8 cellular contexts compared by ENCODE assay signal in the genomic region with DNA sequence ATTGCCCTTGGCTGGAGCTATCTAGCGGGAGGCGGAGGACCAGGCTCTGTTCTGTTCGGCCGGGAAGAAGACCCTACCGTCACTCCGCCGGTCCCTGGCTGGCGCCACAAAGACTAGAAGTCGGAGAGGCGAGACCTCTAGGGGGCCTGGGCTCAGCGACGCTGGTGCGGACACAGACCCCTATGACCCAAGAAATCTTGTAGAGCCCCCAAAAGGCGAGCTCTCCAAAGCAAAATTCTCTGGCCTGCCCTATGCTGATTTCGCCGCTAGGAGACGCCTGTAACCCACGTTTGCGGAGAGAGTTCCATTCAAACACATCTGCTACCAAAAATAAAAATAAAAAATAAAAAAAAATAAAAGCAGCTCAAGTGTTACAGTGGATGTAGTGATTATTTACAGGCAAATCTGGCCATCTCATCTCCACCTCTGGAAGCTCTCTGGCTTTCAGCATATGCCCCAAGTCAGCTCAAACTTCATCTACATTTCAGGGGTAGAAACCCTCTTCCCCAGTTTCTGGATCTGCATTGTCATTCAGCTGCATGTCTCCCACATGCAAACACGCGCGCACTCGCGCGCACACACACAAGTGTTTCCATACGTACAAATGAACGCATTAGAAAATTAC. TPM values are rescaled to one million over a fixed set of nuclear protein-coding genes. Genes with fewer than 3 reads are reported as not detected.
DNase-seq lines count a peak whose midpoint lies in the region; ATAC-seq and TF ChIP-seq lines count a peak whose summit lies in the region.

No MANE protein-coding gene starts in this region.

- no peaks in the 10 kb centered on the region for H3K9me2 ChIP-seq in DOHH2 (replicated peaks; ENCODE audit: control insufficient read depth, low read length)

- H3K4me3 ChIP-seq in DOHH2 (ENCODE audit: low read length) (no peak overlapping the region), astrocyte of the cerebellum (ENCODE audit: low read depth, low read length) (peak overlapping the region; percentile 59), iPS-18c (ENCODE audit: insufficient read depth, low read depth, low read length) (peak overlapping the region; percentile 53), stomach (peak overlapping the region; percentile 39 to 51 (median 46))

- 1 to 4% (median 3%) methylated on average over 27 of the region's 27 CpGs for WGBS in stomach, 5 donors

- peaks cover 15% of the 10 kb centered on the region; the same call in 1 of the 2 replicates for H3K9me3 ChIP-seq in DOHH2 (ENCODE audit: control insufficient read depth, insufficient read depth, low read length)
- no peaks in the 10 kb centered on the region for H3K9me3 ChIP-seq in iPS-18c (ENCODE audit: control insufficient read depth, insufficient read depth, low read length)
- peaks cover 0 to 10% (median 0%) of the 10 kb centered on the region in 4 donors for H3K9me3 ChIP-seq in stomach

- DNase-seq in NCI-H1105 treated with DMSO at 0.1 percent for 48 hours (lab: John Stamatoyannopoulos, UW) = peak; percentile 54
- no peak for DNase-seq in astrocyte of the cerebellum (ENCODE audit: low read depth)
- no peak for DNase-seq in stomach
- DNase-seq in SW480 (ENCODE audit: low spot score) = no peak

- TF ChIP-seq CTCF in DOHH2 (IDR thresholded peaks at IDR 0.05; ENCODE audit: low read depth, low read length, poor library complexity, severe bottlenecking) (peak; percentile 54), astrocyte of the cerebellum (IDR thresholded peaks at IDR 0.05; ENCODE audit: low read depth, low read length, missing control alignments) (peak; percentile 99), stomach (IDR thresholded peaks at IDR 0.05) (peak in 5 of 7 experiments; percentile 40 to 77 (median 73))

- in situ Hi-C loops in astrocyte of the cerebellum (cut with HindIII; ENCODE audit: low sequenced_read_pairs) = no loop called here

- H3K27ac ChIP-seq in DOHH2 (ENCODE audit: low read depth, low read length) (no peak overlapping the region), stomach (no peak overlapping the region)

- TF ChIP-seq EP300 in stomach (IDR thresholded peaks at IDR 0.05) = no peak

- H3K36me3 ChIP-seq in DOHH2 (ENCODE audit: control insufficient read depth, low read length) (no peaks in the 10 kb centered on the region), stomach (no peaks in the 10 kb centered on the region)

- ATAC-seq in GM21390 (IDR thresholded peaks at IDR 0.05; ENCODE audit: unreplicated experiment) (peak; percentile 47), HG02571 (IDR thresholded peaks at IDR 0.05; ENCODE audit: unreplicated experiment) (no peak)

- no peak for TF ChIP-seq POLR2A in stomach (IDR thresholded peaks at IDR 0.05)

- H3K27me3 ChIP-seq in DOHH2 (ENCODE audit: control insufficient read depth, low read length) = no peaks in the 10 kb centered on the region
- H3K27me3 ChIP-seq in stomach = peaks cover 0 to 75% (median 56%) of the 10 kb centered on the region in 3 donors

- no peaks in the 10 kb centered on the region for H3K4me1 ChIP-seq in DOHH2 (ENCODE audit: control insufficient read depth, low read length)
- peaks cover 40 to 59% (median 55%) of the 10 kb centered on the region in 4 donors for H3K4me1 ChIP-seq in stomach

- no peaks in the 10 kb centered on the region for H4K20me1 ChIP-seq in DOHH2 (ENCODE audit: control insufficient read depth, insufficient read depth, low read depth, low read length)

- H3F3A ChIP-seq in DOHH2 (ENCODE audit: control insufficient read depth, insufficient read depth) = no peaks in the 10 kb centered on the region

- H3K4me2 ChIP-seq in DOHH2 (ENCODE audit: low read length) = no peak overlapping the region

- H3K79me2 ChIP-seq in DOHH2 (ENCODE audit: control insufficient read depth, low read length) = no peaks in the 10 kb centered on the region

- intact Hi-C loops in stomach (cut with DNase I; ENCODE audit: low total_unique reads) = no loop called here

RNA-seq across cellular contexts. Expression of a gene that starts 2.4 kb away (rescaled TPM):
- total RNA-seq in stomach = 1 to 10 TPM in 2 of 5 donors, under 1 TPM in 1, not detected in 2; 0.29 to 9.4 (median 1.7) TPM
- polyA plus RNA-seq in stomach = under 1 TPM in 2 of 3 donors, not detected in 1; 0.06 to 0.50 TPM
